ENCODE assay signal across 9 cellular contexts in the genomic region with DNA sequence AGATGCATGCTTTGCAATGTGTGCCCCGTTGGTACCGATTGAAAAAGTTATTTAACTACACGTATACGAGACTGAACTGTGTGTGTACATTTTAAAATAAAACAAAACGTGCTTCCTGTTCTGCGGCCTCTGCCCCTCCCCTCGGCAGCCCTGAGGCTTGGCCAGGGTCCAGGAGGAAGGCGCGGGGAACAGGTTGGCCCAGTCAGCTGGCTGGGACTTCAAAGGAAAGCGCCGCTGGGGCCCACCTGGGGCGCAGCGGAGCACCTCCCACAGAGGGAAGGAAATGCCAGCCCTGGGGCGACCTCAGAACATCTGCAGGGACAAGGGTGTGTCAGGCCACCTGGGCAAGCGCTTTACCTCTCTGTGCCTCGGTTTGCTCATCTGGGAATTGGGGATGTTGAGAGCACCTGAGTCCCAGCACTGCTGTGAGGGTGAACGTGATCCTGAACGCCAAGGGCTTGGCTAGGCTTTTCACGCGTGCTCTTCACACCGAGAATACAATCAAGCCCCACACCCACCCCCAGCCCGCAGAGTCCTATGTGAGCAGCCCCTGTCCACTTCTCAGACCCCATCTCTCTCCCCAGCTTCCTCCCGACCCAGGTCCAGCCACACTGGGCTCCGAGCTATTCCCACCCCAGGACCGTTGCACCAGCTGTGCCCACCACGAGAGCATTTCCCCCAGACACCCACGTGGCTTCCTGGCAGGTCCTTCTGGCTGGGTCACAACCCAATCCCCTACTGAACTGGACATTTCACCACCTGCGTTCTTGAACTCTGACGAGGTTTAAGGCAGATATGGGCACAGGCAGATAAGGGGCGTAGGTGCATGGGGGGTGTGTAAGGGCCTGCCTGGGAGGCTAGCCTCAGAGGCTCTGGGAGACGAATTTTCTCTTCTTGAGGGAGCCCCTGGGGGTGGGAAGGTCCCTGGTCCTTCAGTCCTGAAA. TPM values are rescaled to one million over a fixed set of nuclear protein-coding genes. Genes with fewer than 3 reads are reported as not detected.
DNase-seq lines count a peak whose midpoint lies in the region; ATAC-seq and TF ChIP-seq lines count a peak whose summit lies in the region.
"Had no signal": no experiment of that assay in that cellular context is flagged by ENCODE, and none has a peak within 500 bp of the region (broad histone marks: within the 10 kb centered on the region; RNA-seq: fewer than 3 reads in every experiment).

No MANE protein-coding gene starts in this region.

- H3K27ac ChIP-seq in mammary epithelial cell (ENCODE audit: insufficient read depth, low read depth, low read length): peak overlapping the region; percentile 12
- H3K27ac ChIP-seq: ascending aorta had no signal

- H3K9me3 Mint-ChIP-seq in WTC11: peaks cover 12% of the 10 kb centered on the region

- DNase-seq in NCI-H146 (lab: John Stamatoyannopoulos, UW): peak; percentile 94
- DNase-seq in WTC11 (ENCODE audit: low spot score): peak; percentile 43
- DNase-seq in mammary epithelial cell: peak; percentile 82
- peak; percentile 98 to 99 (median 98) for DNase-seq in mucosa of descending colon
- DNase-seq in stimulated activated naive CD4-positive, alpha-beta T cell (lab: John Stamatoyannopoulos, UW): peak; percentile 68 to 93 (median 88)
- no peak for DNase-seq in amygdala (lab: John Stamatoyannopoulos, UW)

- POLR2A ChIA-PET in WTC11 (lab: Charles Lee): no interaction called here

- dilution Hi-C loops in mammary epithelial cell (cut with HindIII; ENCODE audit: low sequenced_read_pairs): loop anchor here (10.0 kb wide), 1 partner anchor 145 kb away; no protein-coding TSS in a partner anchor

- intact Hi-C loops in mammary epithelial cell (cut with micrococcal nuclease) (loop anchor here (2.0 kb wide), 1 partner anchor 77 kb away; no protein-coding TSS in a partner anchor), mucosa of descending colon (cut with DNase I, micrococcal nuclease) (no loop called here)

- H3K27me3 ChIP-seq in mammary epithelial cell (ENCODE audit: insufficient read depth, low read length): no peaks in the 10 kb centered on the region
- H3K27me3 ChIP-seq: ascending aorta had no signal

- in situ Hi-C loops in mammary epithelial cell (cut with MboI; ENCODE audit: low sequenced_read_pairs in 2 of 2): no loop called here

- ATAC-seq in HG02678 (IDR thresholded peaks at IDR 0.05; ENCODE audit: unreplicated experiment) (peak; percentile 83), WTC11 (peak; percentile 40), mucosa of descending colon (peak; percentile 83)

- peaks cover 3% of the 10 kb centered on the region for H3K27me3 Mint-ChIP-seq in WTC11 (ENCODE audit: low read depth)

- peaks cover 22% of the 10 kb centered on the region for H3K4me1 ChIP-seq in mammary epithelial cell (ENCODE audit: insufficient read depth, low read length)
- peaks cover 52% of the 10 kb centered on the region for H3K4me1 ChIP-seq in mucosa of descending colon (ENCODE audit: low read depth)

- no peaks in the 10 kb centered on the region for H3K79me2 ChIP-seq in mammary epithelial cell (ENCODE audit: insufficient read depth, low read length)

- no peaks in the 10 kb centered on the region for H3K36me3 ChIP-seq in mammary epithelial cell (ENCODE audit: insufficient read depth, low read length)
- H3K36me3 ChIP-seq in mucosa of descending colon (ENCODE audit: low read depth): no peaks in the 10 kb centered on the region
- H3K36me3 ChIP-seq: ascending aorta had no signal

- TF ChIP-seq CTCF in GM12872 (IDR thresholded peaks at IDR 0.05; ENCODE audit: insufficient read depth, low read depth, low read length): peak; percentile 39; the same call in 2 of the 3 replicates
- TF ChIP-seq CTCF in WTC11 (IDR thresholded peaks at IDR 0.05): no peak
- TF ChIP-seq CTCF in mammary epithelial cell (conservative IDR thresholded peaks at IDR 0.05 in 1 of 2, IDR thresholded peaks at IDR 0.05 in 1 of 2; ENCODE audit: extremely low read depth in 1 of 2, insufficient read depth in 1 of 2, low read depth in 1 of 2, low read length in 2 of 2): no peak
- peak; percentile 13 for TF ChIP-seq CTCF in mucosa of descending colon (IDR thresholded peaks at IDR 0.05)

- H3K9me3 ChIP-seq in mammary epithelial cell (replicated peaks; ENCODE audit: insufficient read depth, low read length) (no peaks in the 10 kb centered on the region), mucosa of descending colon (no peaks in the 10 kb centered on the region)
- H3K9me3 ChIP-seq: ascending aorta had no signal

- no peak overlapping the region for H3K4me3 Mint-ChIP-seq in WTC11

- no peak overlapping the region for H2AFZ ChIP-seq in mammary epithelial cell (ENCODE audit: low read depth, low read length)

- H3K9ac ChIP-seq in mammary epithelial cell (ENCODE audit: insufficient read depth, low read length): no peak overlapping the region

- BruUV-seq in mammary epithelial cell (replicated peaks; lab: Mats Ljungman, UMichigan): no TSS peak

- no peaks in the 10 kb centered on the region for H3K36me3 Mint-ChIP-seq in WTC11

- H3K4me2 ChIP-seq in mammary epithelial cell (ENCODE audit: insufficient read depth, low read depth, low read length): peak overlapping the region; percentile 35

- H3K27ac Mint-ChIP-seq in WTC11: peak overlapping the region; percentile 51; the same call in 1 of the 2 replicates

- H3K4me3 ChIP-seq in mammary epithelial cell (replicated peaks in 1 of 3; ENCODE audit: insufficient read depth in 1 of 3, low read depth in 2 of 3, low read length in 3 of 3): no peak overlapping the region
- H3K4me3 ChIP-seq in mucosa of descending colon: no peak overlapping the region
- H3K4me3 ChIP-seq: ascending aorta had no signal

- no peaks in the 10 kb centered on the region for H4K20me1 ChIP-seq in mammary epithelial cell (ENCODE audit: insufficient read depth, low read length)

- peaks cover 22% of the 10 kb centered on the region for H3K4me1 Mint-ChIP-seq in WTC11

- WGBS in mammary epithelial cell (ENCODE audit: low coverage, missing lambda C conversion rate): 6% methylated on average over 21 of the region's 31 CpGs

- CTCF ChIA-PET in WTC11 (lab: Charles Lee): no interaction called here
- CTCF ChIA-PET in mammary epithelial cell (lab: Charles Lee; ENCODE audit: low non-redundant PET): no interaction called here

TF ChIP-seq in WTC11, 78 proteins besides CTCF, POLR2A, EP300 and RAD21:
- TF ChIP-seq ZNF423 (CRISPR knock-in tag; IDR thresholded peaks at IDR 0.05) (peak; percentile 85), GTF2I (CRISPR knock-in tag; conservative IDR thresholded peaks at IDR 0.05) (peak; percentile 63; the same call in 1 of the 2 replicates), NFE2L1 (CRISPR knock-in tag; IDR thresholded peaks at IDR 0.05) (no peak), ZNF121 (CRISPR knock-in tag; IDR thresholded peaks at IDR 0.05) (peak; percentile 88), ZNF671 (CRISPR knock-in tag; IDR thresholded peaks at IDR 0.05) (no peak)

RNA-seq across cellular contexts. Expression of a gene that starts 41.9 kb away (rescaled TPM):
- total RNA-seq in WTC11 (2021) (283 to 326 TPM (median 304 TPM) in 3 replicates), mammary epithelial cell (100 to 1,000 TPM in 1 of 2 donors, 10 to 100 TPM in 1; 70.5 to 158 TPM), mucosa of descending colon (100 to 1,000 TPM; 159 to 269 (median 161) TPM)
- 18.9 TPM for polyA plus RNA-seq in mammary epithelial cell
- 117 TPM for polyA minus RNA-seq in mammary epithelial cell

Comparison
In these comparisons a context has a peak if more than half of its experiments do, and no peak if none do; other contexts are left out.
1. CTCF ChIP-seq: peak in GM12872 (single experiment) and mucosa of descending colon (single experiment); none in WTC11 (single experiment) and mammary epithelial cell (0 of 2).
2. DNase-seq: peak in NCI-H146 (single experiment), WTC11 (single experiment), mammary epithelial cell (single experiment), mucosa of descending colon (3 of 3) and stimulated activated naive CD4-positive, alpha-beta T cell (6 of 6); none in amygdala (0 of 56).
3. Peak in every context shown above with its lines, with median percentiles within 50 percentile points of each other: ATAC-seq.